Comparison of ENCODE assay signal across 24 cellular contexts in genomic region chr1:26081267-26082019, GRCh38. TPM values are rescaled to one million over a fixed set of nuclear protein-coding genes. Genes with fewer than 3 reads are reported as not detected.
DNase-seq lines count a peak whose midpoint lies in the region; ATAC-seq and TF ChIP-seq lines count a peak whose summit lies in the region.
"Had no signal": no experiment of that assay in that cellular context is flagged by ENCODE, and none has a peak within 500 bp of the region (broad histone marks: within the 10 kb centered on the region; RNA-seq: fewer than 3 reads in every experiment).

No MANE protein-coding gene starts in this region.

- H3K4me3 ChIP-seq in BLaER1 treated with 17β-estradiol and CSF1 and Interleukin-3, amounts not matched to agents 10 nM and 100 nM, result no peak overlapping the region
- H3K4me3 ChIP-seq in heart right ventricle, result no peak overlapping the region
- H3K4me3 ChIP-seq in psoas muscle, result no peak overlapping the region
- H3K4me3 ChIP-seq: tibial nerve had no signal

- intact Hi-C loops in heart right ventricle (cut with DNase I) (loop anchor here in 2 of 10 donors (2.0 to 5.0 kb wide), 2 partner anchors 15 to 44 kb away; partner anchors contain the start of gene TRIM63 (in 1 of the 2)), psoas muscle (cut with DNase I) (no loop called here)

- no peaks in the 10 kb centered on the region for H4K20me1 ChIP-seq in BLaER1 treated with 17β-estradiol and CSF1 and Interleukin-3, amounts not matched to agents 10 nM and 100 nM

- H3K9me3 ChIP-seq in BLaER1 treated with 17β-estradiol and CSF1 and Interleukin-3, amounts not matched to agents 10 nM and 100 nM (replicated peaks in 1 of 11), result no peaks in the 10 kb centered on the region
- no peaks in the 10 kb centered on the region for H3K9me3 ChIP-seq in heart right ventricle
- no peaks in the 10 kb centered on the region for H3K9me3 ChIP-seq in psoas muscle
- H3K9me3 ChIP-seq: tibial nerve had no signal

- H3K4me1 ChIP-seq in BLaER1 treated with 17β-estradiol and CSF1 and Interleukin-3, amounts not matched to agents 10 nM and 100 nM, result peaks cover 21 to 43% (median 37%) of the 10 kb centered on the region in 10 experiments
- H3K4me1 ChIP-seq in heart right ventricle (peaks cover 0 to 43% (median 11%) of the 10 kb centered on the region in 9 donors), psoas muscle (peaks cover 69% of the 10 kb centered on the region)
- H3K4me1 ChIP-seq: foreskin keratinocyte, tibial nerve had no signal

- ATAC-seq in heart right ventricle (peak in 7 of 8 donors; percentile 25 to 80 (median 58)), psoas muscle (peak; percentile 52 to 72 (median 68))
- ATAC-seq: foreskin keratinocyte, HepG2 had no signal

- 46 to 53% methylated on average over 8 of the region's 8 CpGs for WGBS in heart right ventricle, 2 donors
- 30 to 50% (median 32%) methylated on average over 8 of the region's 8 CpGs for WGBS in psoas muscle, 3 donors

- H3K36me3 ChIP-seq in BLaER1 treated with 17β-estradiol and CSF1 and Interleukin-3, amounts not matched to agents 10 nM and 100 nM, result no peaks in the 10 kb centered on the region
- no peaks in the 10 kb centered on the region for H3K36me3 ChIP-seq in heart right ventricle
- no peaks in the 10 kb centered on the region for H3K36me3 ChIP-seq in psoas muscle (ENCODE audit: insufficient read depth in 1 of 2, low read depth in 1 of 2)
- H3K36me3 ChIP-seq: tibial nerve had no signal

- peak overlapping the region; percentile 49 to 86 (median 64) for H3K4me2 ChIP-seq in BLaER1 treated with 17β-estradiol and CSF1 and Interleukin-3, amounts not matched to agents 10 nM and 100 nM

- peak overlapping the region in 4 of 11 experiments; percentile 5 to 60 (median 30); a peak in 5 of 22 replicates for H3K27ac ChIP-seq in BLaER1 treated with 17β-estradiol and CSF1 and Interleukin-3, amounts not matched to agents 10 nM and 100 nM
- peak overlapping the region; percentile 38 to 93 (median 78) for H3K27ac ChIP-seq in heart right ventricle
- peak overlapping the region; percentile 91 for H3K27ac ChIP-seq in psoas muscle
- H3K27ac ChIP-seq: foreskin keratinocyte, HL-60, tibial nerve had no signal

- DNase-seq in RPMI7951 (ENCODE audit: low read depth) (peak; percentile 64), heart right ventricle (peak; percentile 47 to 59), psoas muscle (peak; percentile 73 to 88), NCI-H1417 (lab: John Stamatoyannopoulos, UW) (no peak), NCI-H2107 (lab: John Stamatoyannopoulos, UW) (no peak), NAMALWA (ENCODE audit: low spot score) (no peak), SKM-1 (lab: John Stamatoyannopoulos, UW; ENCODE audit: unreplicated experiment) (no peak)
- DNase-seq: activated CD4-positive, alpha-beta T cell treated with anti-CD3 and anti-CD28 coated beads for 4 hours; activated CD8-positive, alpha-beta memory T cell treated with anti-CD3 and anti-CD28 coated beads, Interleukin-2, amount 50 U/mL, for 4 hours; activated naive CD8-positive, alpha-beta T cell treated with anti-CD3 and anti-CD28 coated beads, Interleukin-2, amount 10 ng/mL, durations not matched to agents 7 days and 5 days; C1 segment of cervical spinal cord; effector CD4-positive, alpha-beta T cell; foreskin keratinocyte; GOT3; hypothalamus; NCI-H1105 treated with DMSO at 0.1 percent for 48 hours; nucleus accumbens; SHP77; stimulated activated CD4-positive, alpha-beta T cell treated with anti-CD3 and anti-CD28 coated beads, Interleukin-4, amount 100 ng/mL, for 24 hours had no signal

- H3K9ac ChIP-seq in BLaER1 treated with 17β-estradiol and CSF1 and Interleukin-3, amounts not matched to agents 10 nM and 100 nM, result no peak overlapping the region

- H3K27me3 ChIP-seq in BLaER1 treated with 17β-estradiol and CSF1 and Interleukin-3, amounts not matched to agents 10 nM and 100 nM, result no peaks in the 10 kb centered on the region
- peaks cover 0 to 7% (median 0%) of the 10 kb centered on the region in 7 donors for H3K27me3 ChIP-seq in heart right ventricle
- H3K27me3 ChIP-seq in psoas muscle (ENCODE audit: insufficient read depth in 3 of 3, low read length in 2 of 3), result no peaks in the 10 kb centered on the region
- H3K27me3 ChIP-seq: foreskin keratinocyte had no signal

- no peak for TF ChIP-seq CTCF in heart right ventricle (IDR thresholded peaks at IDR 0.05)
- no peak for TF ChIP-seq CTCF in psoas muscle (IDR thresholded peaks at IDR 0.05)

RNA-seq across cellular contexts. Expression of gene TRIM63, which starts 14.0 kb away (rescaled TPM):
- 0.12 TPM in 1 of 2 replicates, not detected in the other for total RNA-seq in RPMI7951 (2014; rRNA removed; shearing (Covaris generic))
- total RNA-seq in heart right ventricle (100 to 1,000 TPM; 191 to 415 (median 222) TPM), psoas muscle (1,000 to 10,000 TPM in 1 of 4 donors, 100 to 1,000 TPM in 2, 10 to 100 TPM in 1; 74.2 to 2,937 (median 350) TPM)
- polyA plus RNA-seq in heart right ventricle (100 to 1,000 TPM; 194 to 305 TPM), psoas muscle (1,000 to 10,000 TPM in 2 of 3 donors, 100 to 1,000 TPM in 1; 369 to 2,799 (median 1,951) TPM)
- total RNA-seq: activated naive CD8-positive, alpha-beta T cell treated with anti-CD3 and anti-CD28 coated beads, Interleukin-2, amount 10 ng/mL, durations not matched to agents 7 days and 5 days; foreskin keratinocyte; HepG2; NCI-H460 had no signal
- polyA plus RNA-seq: foreskin keratinocyte, HepG2 had no signal

RNA-seq across cellular contexts. Expression of gene PDIK1L, which starts 30.2 kb away (rescaled TPM):
- 10.6 and 11.5 TPM in 2 replicates for total RNA-seq in RPMI7951 (2014; rRNA removed; shearing (Covaris generic))
- total RNA-seq in heart right ventricle (1 to 10 TPM; 3.8 to 8.3 (median 5.7) TPM), psoas muscle (1 to 10 TPM; 3.1 to 7.0 (median 5.3) TPM)
- polyA plus RNA-seq in heart right ventricle (1 to 10 TPM; 1.6 to 2.3 TPM), psoas muscle (1 to 10 TPM; 1.4 to 5.8 (median 2.4) TPM)

RNA-seq across cellular contexts. Expression of gene SLC30A2, which starts 35.5 kb away (rescaled TPM):
- total RNA-seq in RPMI7951 (2014; rRNA removed; shearing (Covaris generic)), result not detected in 2 replicates
- total RNA-seq in heart right ventricle (10 to 100 TPM in 3 of 10 donors, 1 to 10 TPM in 7; 2.6 to 14.4 (median 8.9) TPM), psoas muscle (1 to 10 TPM in 3 of 4 donors, under 1 TPM in 1; 0.32 to 7.8 (median 4.2) TPM)
- polyA plus RNA-seq in heart right ventricle (1 to 10 TPM in 1 of 2 donors, under 1 TPM in 1; 0.97 to 3.6 TPM), psoas muscle (1 to 10 TPM in 1 of 3 donors, under 1 TPM in 2; 0.21 to 1.2 (median 0.70) TPM)
- total RNA-seq: activated naive CD8-positive, alpha-beta T cell treated with anti-CD3 and anti-CD28 coated beads, Interleukin-2, amount 10 ng/mL, durations not matched to agents 7 days and 5 days; foreskin keratinocyte; HepG2; NCI-H460; tibial nerve had no signal
- polyA plus RNA-seq: foreskin keratinocyte, HepG2 had no signal

RNA-seq across cellular contexts. Expression of gene EXTL1, which starts 59.9 kb away (rescaled TPM):
- 2.2 and 4.1 TPM in 2 replicates for total RNA-seq in RPMI7951 (2014; rRNA removed; shearing (Covaris generic))
- total RNA-seq in heart right ventricle (10 to 100 TPM in 5 of 10 donors, 1 to 10 TPM in 5; 1.1 to 17.0 (median 9.1) TPM), psoas muscle (1 to 10 TPM in 3 of 4 donors, under 1 TPM in 1; 0.39 to 4.6 (median 2.1) TPM)
- polyA plus RNA-seq in heart right ventricle (1 to 10 TPM in 1 of 2 donors, under 1 TPM in 1; 0.91 to 5.3 TPM), psoas muscle (1 to 10 TPM in 1 of 3 donors, under 1 TPM in 2; 0.61 to 1.1 (median 0.90) TPM)
- total RNA-seq: activated naive CD8-positive, alpha-beta T cell treated with anti-CD3 and anti-CD28 coated beads, Interleukin-2, amount 10 ng/mL, durations not matched to agents 7 days and 5 days had no signal

Comparison
In these comparisons a context has a peak if more than half of its experiments do, and no peak if none do; other contexts are left out.
1. DNase-seq: peak in RPMI7951 (single experiment), heart right ventricle (2 of 2) and psoas muscle (2 of 2); none in NCI-H1417 (0 of 3), NCI-H2107 (single experiment), NAMALWA (single experiment) and SKM-1 (single experiment).
2. RNA of gene TRIM63, which starts 14.0 kb away (total RNA-seq): 74.2 to 2,937 TPM in psoas muscle and 191 to 415 TPM in heart right ventricle; 0.12 TPM in RPMI7951; every median in the first group is over 10 times any median in the second.